In the genomic region with DNA sequence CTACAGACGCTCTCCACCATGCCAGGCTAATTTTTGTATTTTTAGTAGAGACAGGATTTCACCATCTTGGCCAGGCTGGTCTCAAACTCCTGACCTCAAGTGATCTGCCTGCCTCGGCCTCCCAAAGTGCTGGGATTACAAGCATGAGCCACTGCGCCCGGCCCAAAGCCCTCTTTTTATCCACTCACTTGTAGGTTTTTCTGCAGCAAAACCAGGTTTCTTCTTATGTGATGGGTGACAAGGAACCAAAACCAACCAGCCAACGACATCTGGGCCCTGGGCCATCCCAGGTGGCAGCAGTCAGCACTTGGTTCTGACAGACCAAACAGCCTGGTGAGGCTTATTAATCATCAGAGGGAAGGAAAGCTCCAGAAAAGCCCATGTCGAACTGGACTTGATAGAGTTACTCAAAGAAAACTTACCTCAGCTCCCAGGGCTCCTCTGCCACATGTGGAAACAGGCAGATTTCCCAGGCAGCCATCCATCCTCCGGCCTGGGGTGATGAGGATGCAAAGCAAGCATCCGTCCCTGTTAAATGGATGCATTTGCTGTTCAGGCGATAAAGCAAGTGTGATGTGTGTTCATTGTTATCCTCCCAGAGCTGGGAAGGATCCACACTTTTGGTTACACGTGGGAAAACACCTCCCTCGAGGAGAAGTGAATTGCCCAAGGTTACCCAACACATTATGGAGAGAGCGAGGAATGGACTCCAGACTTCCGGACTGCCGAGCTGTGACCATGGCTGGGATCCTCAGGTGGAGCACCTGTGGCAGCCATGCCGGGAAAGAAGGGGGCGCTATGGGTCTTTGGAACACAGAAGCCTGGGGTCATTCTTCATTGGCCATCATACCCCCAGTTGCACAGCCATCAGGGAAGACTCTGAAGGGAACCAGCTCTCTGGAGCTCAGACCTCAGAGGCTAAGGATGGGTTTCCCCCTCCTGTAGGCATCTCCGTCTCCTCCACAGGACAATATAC, we compare ENCODE assay signal across 19 cellular contexts.
A peak's percentile ranks its signal among the peaks of the same experiment; 100 is the strongest.
DNase-seq lines count a peak whose midpoint lies in the region; ATAC-seq and TF ChIP-seq lines count a peak whose summit lies in the region.
"Had no signal": no experiment of that assay in that cellular context is flagged by ENCODE, and none has a peak within 500 bp of the region (broad histone marks: within the 10 kb centered on the region; RNA-seq: fewer than 3 reads in every experiment).

No MANE protein-coding gene starts in this region.

- H3K36me3 ChIP-seq in HCT116 (ENCODE audit: control insufficient read depth in 1 of 2, insufficient read depth in 2 of 2, low read length in 2 of 2) = no peaks in the 10 kb centered on the region
- H3K36me3 ChIP-seq: adrenal gland, heart left ventricle had no signal

- H3K27me3 ChIP-seq in HCT116 (ENCODE audit: insufficient read depth, low read length) = peaks cover 26% of the 10 kb centered on the region
- H3K27me3 ChIP-seq: adrenal gland, heart left ventricle had no signal

- no peaks in the 10 kb centered on the region for H3K9me2 ChIP-seq in HCT116 (ENCODE audit: insufficient read depth)

- CTCF ChIA-PET in HCT116 (lab: Charles Lee) = interaction anchor here (1.2 kb wide), 1 partner anchor 266 kb away, joined by 6 read pairs; no protein-coding TSS in a partner anchor

- TF ChIP-seq POLR2A in HCT116 (IDR thresholded peaks at IDR 0.05; ENCODE audit: borderline replicate concordance, extremely low read depth, insufficient read depth, insufficient read length) = no peak

- H3K9me3 ChIP-seq in HCT116 (ENCODE audit: control insufficient read depth in 1 of 2, insufficient read depth in 1 of 2, low read depth in 1 of 2, low read length in 2 of 2) = no peaks in the 10 kb centered on the region
- H3K9me3 ChIP-seq: adrenal gland, heart left ventricle had no signal

- RAD21 ChIA-PET in HCT116 (lab: Charles Lee; ENCODE audit: low non-redundant PET in 1 of 2, low total read pairs in 2 of 2, uncharacterized antibody in 2 of 2, unreplicated experiment in 2 of 2) = no interaction called here

- peak in 2 of 3 experiments; percentile 33 to 35; a peak in 3 of 6 replicates for TF ChIP-seq CTCF in HCT116 (IDR thresholded peaks at IDR 0.05 in 2 of 3, conservative IDR thresholded peaks at IDR 0.05 in 1 of 3; ENCODE audit: borderline replicate concordance in 1 of 3, insufficient read depth in 1 of 3, low read depth in 2 of 3, low read length in 2 of 3)

- intact Hi-C loops in HCT116 (cut with micrococcal nuclease) = no loop called here

- H3K4me1 ChIP-seq in HCT116 (ENCODE audit: control insufficient read depth in 1 of 2, insufficient read depth in 2 of 2, low read length in 2 of 2) = no peaks in the 10 kb centered on the region

- no peak overlapping the region for H2AFZ ChIP-seq in HCT116 (ENCODE audit: low read depth, low read length, poor library complexity, severe bottlenecking)

- H3K27ac ChIP-seq in HCT116 (ENCODE audit: low read depth, low read length) = no peak overlapping the region
- H3K27ac ChIP-seq: 22Rv1, adrenal gland, heart left ventricle, KMS-11 had no signal

- DNase-seq in DMS 273 (lab: John Stamatoyannopoulos, UW; ENCODE audit: unreplicated experiment) = peak; percentile 41
- DNase-seq in DMS 273 treated with DMSO at 0.1 percent for 48 hours (lab: John Stamatoyannopoulos, UW) = no peak
- no peak for DNase-seq in HCT116 (ENCODE audit: low read depth, low spot score)
- peak; percentile 8 for DNase-seq in SK-MEL-5 (ENCODE audit: low read depth, low spot score)
- peak; percentile 84 for DNase-seq in mesenteric fat pad (ENCODE audit: low spot score)
- DNase-seq in anterior cingulate cortex (lab: John Stamatoyannopoulos, UW) = no peak
- DNase-seq in NCI-H774 (lab: John Stamatoyannopoulos, UW) = no peak
- DNase-seq: activated CD4-positive, alpha-beta T cell treated with anti-CD3 and anti-CD28 coated beads, Interleukin-2, amount 50 U/mL, for 4 hours; adrenal gland; AML-193; EL; heart left ventricle; NCI-H1092; NCI-H2029; PC-3; SHP77 had no signal

- no peaks in the 10 kb centered on the region for H3K79me2 ChIP-seq in HCT116 (ENCODE audit: insufficient read depth, low read length)

- BruUV-seq in HCT116 (replicated peaks; lab: Mats Ljungman, UMichigan) = no TSS peak

- no peak overlapping the region for H3K4me2 ChIP-seq in HCT116 (ENCODE audit: low read length)
- H3K4me2 ChIP-seq: KMS-11 had no signal

- no peak overlapping the region for H3K4me3 ChIP-seq in HCT116 (replicated peaks in 1 of 2; ENCODE audit: low read depth in 1 of 2, low read length in 2 of 2)
- H3K4me3 ChIP-seq: adrenal gland, heart left ventricle had no signal

- POLR2A ChIA-PET in HCT116 (lab: Charles Lee) = no interaction called here

- H3K9ac ChIP-seq in HCT116 (ENCODE audit: low read length) = no peak overlapping the region
- H3K9ac ChIP-seq: KMS-11 had no signal

- in situ Hi-C loops in SK-MEL-5 (cut with HindIII; ENCODE audit: low pct_unique_long_range_greater_than_20kb, low sequenced_read_pairs) = no loop called here

- ATAC-seq in HCT116 (peak; percentile 67), HG03520 (IDR thresholded peaks at IDR 0.05; ENCODE audit: unreplicated experiment) (no peak)
- ATAC-seq: heart left ventricle, PC-3 had no signal

- H4K20me1 ChIP-seq in HCT116 (ENCODE audit: insufficient read depth) = no peaks in the 10 kb centered on the region

- peak; percentile 32; the same call in 1 of the 2 replicates for TF ChIP-seq RAD21 in HCT116 (IDR thresholded peaks at IDR 0.05; ENCODE audit: low read depth)

TF ChIP-seq in HCT116, 20 proteins besides CTCF, POLR2A, EP300 and RAD21:
- TF ChIP-seq CEBPB (IDR thresholded peaks at IDR 0.05; ENCODE audit: low read depth) (no peak), CBX3 (IDR thresholded peaks at IDR 0.05; ENCODE audit: low read depth) (no peak), SIN3A (IDR thresholded peaks at IDR 0.05; ENCODE audit: low read depth) (no peak), YY1 (IDR thresholded peaks at IDR 0.05; ENCODE audit: extremely low read depth, insufficient replicate concordance, low read depth, low read length) (no peak), POLR2AphosphoS5 (IDR thresholded peaks at IDR 0.05; ENCODE audit: low read depth, low read length) (no peak), TCF7L2 (IDR thresholded peaks at IDR 0.05; ENCODE audit: borderline replicate concordance, extremely low read depth, insufficient read depth, insufficient read length) (no peak), SRF (IDR thresholded peaks at IDR 0.05; ENCODE audit: low read depth) (no peak), EZH2 (IDR thresholded peaks at IDR 0.05) (no peak), ELF1 (IDR thresholded peaks at IDR 0.05; ENCODE audit: borderline replicate concordance, low read depth) (no peak), ZNF274 (IDR thresholded peaks at IDR 0.05; ENCODE audit: low read depth, low read length) (no peak), SP1 (IDR thresholded peaks at IDR 0.05; ENCODE audit: low read depth) (no peak), EGR1 (IDR thresholded peaks at IDR 0.05; ENCODE audit: low read depth) (no peak), EZH2phosphoT487 (IDR thresholded peaks at IDR 0.05; ENCODE audit: borderline replicate concordance) (no peak), FOSL1 (IDR thresholded peaks at IDR 0.05; ENCODE audit: low read depth) (no peak)
- TF ChIP-seq, protein P1, sequence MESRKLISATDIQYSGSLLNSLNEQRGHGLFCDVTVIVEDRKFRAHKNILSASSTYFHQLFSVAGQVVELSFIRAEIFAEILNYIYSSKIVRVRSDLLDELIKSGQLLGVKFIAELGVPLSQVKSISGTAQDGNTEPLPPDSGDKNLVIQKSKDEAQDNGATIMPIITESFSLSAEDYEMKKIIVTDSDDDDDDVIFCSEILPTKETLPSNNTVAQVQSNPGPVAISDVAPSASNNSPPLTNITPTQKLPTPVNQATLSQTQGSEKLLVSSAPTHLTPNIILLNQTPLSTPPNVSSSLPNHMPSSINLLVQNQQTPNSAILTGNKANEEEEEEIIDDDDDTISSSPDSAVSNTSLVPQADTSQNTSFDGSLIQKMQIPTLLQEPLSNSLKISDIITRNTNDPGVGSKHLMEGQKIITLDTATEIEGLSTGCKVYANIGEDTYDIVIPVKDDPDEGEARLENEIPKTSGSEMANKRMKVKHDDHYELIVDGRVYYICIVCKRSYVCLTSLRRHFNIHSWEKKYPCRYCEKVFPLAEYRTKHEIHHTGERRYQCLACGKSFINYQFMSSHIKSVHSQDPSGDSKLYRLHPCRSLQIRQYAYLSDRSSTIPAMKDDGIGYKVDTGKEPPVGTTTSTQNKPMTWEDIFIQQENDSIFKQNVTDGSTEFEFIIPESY (IDR thresholded peaks at IDR 0.05; ENCODE audit: extremely low read depth, insufficient replicate concordance, low read length) = no peak
- TF ChIP-seq, protein P2, sequence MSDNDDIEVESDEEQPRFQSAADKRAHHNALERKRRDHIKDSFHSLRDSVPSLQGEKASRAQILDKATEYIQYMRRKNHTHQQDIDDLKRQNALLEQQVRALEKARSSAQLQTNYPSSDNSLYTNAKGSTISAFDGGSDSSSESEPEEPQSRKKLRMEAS (IDR thresholded peaks at IDR 0.05) = no peak

Comparison
In these comparisons a context has a peak if more than half of its experiments do, and no peak if none do; other contexts are left out.
1. DNase-seq: peak in DMS 273 (single experiment), SK-MEL-5 (single experiment) and mesenteric fat pad (single experiment); none in DMS 273 treated with DMSO at 0.1 percent for 48 hours (single experiment), HCT116 (single experiment), anterior cingulate cortex (0 of 58) and NCI-H774 (single experiment).